Comparison of ENCODE assay signal across 24 cellular contexts in the genomic region with DNA sequence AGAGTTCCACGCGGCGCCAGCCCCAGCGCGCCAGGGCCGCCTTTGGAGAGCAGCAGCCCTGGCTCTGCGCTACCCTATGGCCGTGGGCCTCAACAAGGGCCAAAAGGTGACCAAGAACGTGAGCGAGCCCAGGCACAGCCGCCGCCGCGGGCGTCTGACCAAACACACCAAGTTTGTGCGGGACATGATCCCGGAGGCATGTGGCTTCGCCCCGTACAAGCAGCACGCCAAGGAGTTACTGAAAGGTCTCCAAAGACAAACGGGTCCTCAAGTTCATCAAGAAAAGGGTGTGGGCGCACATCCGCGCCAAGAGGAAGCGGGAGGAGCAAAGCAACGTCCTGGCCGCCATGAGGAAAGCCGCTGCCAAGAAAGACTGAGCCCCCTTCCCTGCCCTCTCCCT.
"Had no signal": no experiment of that assay in that cellular context is flagged by ENCODE, and none has a peak within 500 bp of the region (broad histone marks: within the 10 kb centered on the region; RNA-seq: fewer than 3 reads in every experiment).

No MANE protein-coding gene starts in this region.

- H3K36me3 ChIP-seq: adrenal gland, colonic mucosa, esophagus squamous epithelium, sigmoid colon, stomach, thoracic aorta, vagina had no signal

- H3K27me3 Mint-ChIP-seq: activated CD4-positive, alpha-beta T cell treated with anti-CD3 and anti-CD28 coated beads, Interleukin-2, amount 10 ng/mL, durations not matched to agents 24 days and 14 days; activated naive CD4-positive, alpha-beta T cell treated with anti-CD3 and anti-CD28 coated beads, Interleukin-2, amount 50 U/mL, for 24 hours had no signal

- H3K9me3 ChIP-seq: adrenal gland, colonic mucosa, esophagus squamous epithelium, psoas muscle, sigmoid colon, stomach, thoracic aorta, vagina had no signal

- H3K27me3 ChIP-seq: adrenal gland, colonic mucosa, esophagus squamous epithelium, sigmoid colon, stomach, vagina had no signal

- H3K4me3 Mint-ChIP-seq: activated CD4-positive, alpha-beta T cell treated with anti-CD3 and anti-CD28 coated beads, Interleukin-2, amount 10 ng/mL, durations not matched to agents 24 days and 14 days; activated CD8-positive, alpha-beta T cell treated with anti-CD3 and anti-CD28 coated beads, Interleukin-2, amount 10 ng/mL, durations not matched to agents 7 days and 5 days; activated naive CD4-positive, alpha-beta T cell treated with anti-CD3 and anti-CD28 coated beads, Interleukin-2, amount 50 U/mL, for 24 hours; immature natural killer cell; nephron; T-helper 2 cell treated with Interferon-gamma antibody and Interleukin-4, amounts not matched to agents 5 μg/mL and 100 μg/mL, for 36 hours had no signal

- ATAC-seq: activated CD8-positive, alpha-beta T cell treated with anti-CD3 and anti-CD28 coated beads, Interleukin-2, amount 10 ng/mL, durations not matched to agents 7 days and 5 days had no signal

- H3K27ac ChIP-seq: adrenal gland, colonic mucosa, esophagus squamous epithelium, psoas muscle, stomach, thoracic aorta, vagina had no signal

- H3K4me1 ChIP-seq: colonic mucosa had no signal

- DNase-seq: activated CD4-positive, alpha-beta T cell treated with anti-CD3 and anti-CD28 coated beads, Interleukin-2, amount 10 ng/mL, durations not matched to agents 24 days and 14 days; activated CD4-positive, CD25-positive, alpha-beta regulatory T cell; activated CD8-positive, alpha-beta memory T cell treated with anti-CD3 and anti-CD28 coated beads, Interleukin-2, amount 50 U/mL, for 4 hours; activated CD8-positive, alpha-beta T cell treated with anti-CD3 and anti-CD28 coated beads, Interleukin-2, amount 10 ng/mL, durations not matched to agents 7 days and 5 days; activated effector memory CD4-positive, alpha-beta T cell treated with anti-CD3 and anti-CD28 coated beads, Interleukin-2, amount 50 U/mL, for 16 hours; activated T-cell treated with anti-CD3 and anti-CD28 coated beads, Interleukin-2, amount 50 U/mL, for 48 hours; caudate nucleus; colonic mucosa; esophagus squamous epithelium; foreskin fibroblast; immature natural killer cell; mesendoderm; occipital lobe; psoas muscle; sigmoid colon; stimulated activated CD4-positive, alpha-beta T cell treated with anti-CD3 and anti-CD28 coated beads, Interleukin-1b, Interleukin-23, amount 100 ng/mL, for 48 hours; stomach; SW 1271 had no signal

- H3K27ac Mint-ChIP-seq: activated CD4-positive, alpha-beta T cell treated with anti-CD3 and anti-CD28 coated beads, Interleukin-2, amount 10 ng/mL, durations not matched to agents 24 days and 14 days; activated CD8-positive, alpha-beta T cell treated with anti-CD3 and anti-CD28 coated beads, Interleukin-2, amount 10 ng/mL, durations not matched to agents 7 days and 5 days; activated naive CD4-positive, alpha-beta T cell treated with anti-CD3 and anti-CD28 coated beads, Interleukin-2, amount 50 U/mL, for 24 hours; immature natural killer cell; T-helper 2 cell treated with Interferon-gamma antibody and Interleukin-4, amounts not matched to agents 5 μg/mL and 100 μg/mL, for 36 hours had no signal

- H3K36me3 Mint-ChIP-seq: immature natural killer cell had no signal

- H3K4me3 ChIP-seq: adrenal gland, colonic mucosa, esophagus squamous epithelium, psoas muscle, sigmoid colon, stomach, thoracic aorta, vagina had no signal
